1 cellular context compared by ENCODE assay signal in the genomic region with DNA sequence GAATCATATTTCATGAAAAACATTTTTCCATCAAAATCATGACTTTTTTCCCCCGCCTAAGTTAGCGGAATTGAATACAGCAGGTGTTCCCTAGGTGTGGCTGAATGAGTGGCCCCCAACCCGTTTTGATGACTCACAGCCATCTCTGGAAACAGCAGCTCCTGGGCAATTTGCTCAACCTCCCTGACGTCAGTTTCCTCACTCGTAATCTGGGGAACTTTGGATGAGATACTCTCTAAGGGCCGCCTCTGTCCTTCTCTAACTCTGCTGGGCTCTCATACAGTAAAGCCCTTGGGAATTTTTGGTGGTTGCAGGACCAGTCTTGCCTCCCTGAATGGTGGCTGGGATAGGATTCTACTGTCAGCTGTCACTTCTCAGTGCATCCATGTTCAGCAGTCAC.
TF ChIP-seq lines count a peak whose summit lies in the region.

No MANE protein-coding gene starts in this region.

TF ChIP-seq in HepG2, 621 proteins besides CTCF, POLR2A, EP300 and RAD21:
- peak; percentile 55 for TF ChIP-seq CREB1 (IDR thresholded peaks at IDR 0.05)
- TF ChIP-seq CREB1 (CRISPR knock-in tag; IDR thresholded peaks at IDR 0.05) = no peak
- TF ChIP-seq ISX (CRISPR knock-in tag; conservative IDR thresholded peaks at IDR 0.05) = no peak
- TF ChIP-seq NCOA1 (CRISPR knock-in tag; IDR thresholded peaks at IDR 0.05) = no peak
- TF ChIP-seq NFKBIZ (CRISPR knock-in tag; IDR thresholded peaks at IDR 0.05) = no peak
TF ChIP-seq in HepG2: peak in this region for 1.
